ENCODE assay signal across 22 cellular contexts in the genomic region with DNA sequence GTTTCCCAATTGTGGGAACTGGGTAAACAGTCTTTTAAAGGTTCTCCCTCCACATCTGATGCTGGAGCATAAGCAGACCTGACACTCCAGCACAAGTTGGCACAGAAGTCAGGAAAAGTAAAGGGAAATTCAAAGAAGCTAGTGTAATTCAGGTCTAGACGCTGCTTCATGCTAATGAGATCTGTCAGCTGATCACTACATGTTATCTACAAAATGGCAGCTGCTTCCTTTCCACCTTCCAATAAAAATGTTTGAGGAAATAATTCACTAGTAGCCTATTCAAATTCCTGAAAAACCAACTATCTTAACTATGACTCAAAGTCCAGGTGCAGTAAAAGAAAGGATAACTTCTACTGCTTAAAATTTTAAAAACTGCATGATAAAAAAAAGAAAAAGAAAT. TPM values are rescaled to one million over a fixed set of nuclear protein-coding genes. Genes with fewer than 3 reads are reported as not detected.
"Had no signal": no experiment of that assay in that cellular context is flagged by ENCODE, and none has a peak within 500 bp of the region (broad histone marks: within the 10 kb centered on the region; RNA-seq: fewer than 3 reads in every experiment).

No MANE protein-coding gene starts in this region.

- DNase-seq: activated CD4-positive, alpha-beta T cell treated with anti-CD3 and anti-CD28 coated beads for 4 hours; activated CD8-positive, alpha-beta memory T cell treated with anti-CD3 and anti-CD28 coated beads, Interleukin-2, amount 50 U/mL, for 48 hours; activated CD8-positive, alpha-beta T cell treated with anti-CD3 and anti-CD28 coated beads for 36 hours; activated naive CD4-positive, alpha-beta T cell treated with anti-CD3 and anti-CD28 coated beads, Interleukin-2, amount 50 U/mL, for 16 hours; activated naive CD8-positive, alpha-beta T cell treated with anti-CD3 and anti-CD28 coated beads, Interleukin-2, amount 10 ng/mL, durations not matched to agents 7 days and 5 days; activated T-cell treated with anti-CD3 and anti-CD28 coated beads, Interleukin-2, amount 50 U/mL, for 1 hour; adrenal gland; anterior cingulate cortex; KG1; NCI-H1048; NCI-H1930; NCI-H2171; NCI-H2227 treated with DMSO at 0.1 percent for 48 hours; NCI-H446 treated with DMSO at 0.1 percent for 48 hours; Peyer's patch; Right ventricle myocardium superior; SW 1271 had no signal

- H3K36me3 ChIP-seq: adrenal gland, breast epithelium, Peyer's patch, SJCRH30 had no signal

- H3K9me3 ChIP-seq: adrenal gland, breast epithelium, Peyer's patch, SJCRH30 had no signal

- H3K27ac ChIP-seq: adrenal gland, breast epithelium, Peyer's patch, RWPE1, SJCRH30 had no signal

- H3K27me3 ChIP-seq: adrenal gland, Peyer's patch, SJCRH30 had no signal

- H3K4me1 ChIP-seq: adrenal gland, breast epithelium, Peyer's patch, SJCRH30 had no signal

- H3K4me3 ChIP-seq: adrenal gland, breast epithelium, Peyer's patch, SJCRH30 had no signal

RNA-seq across cellular contexts. Expression of a gene that starts 29.3 kb away (rescaled TPM):
- total RNA-seq: activated CD8-positive, alpha-beta T cell treated with anti-CD3 and anti-CD28 coated beads for 36 hours; activated naive CD8-positive, alpha-beta T cell treated with anti-CD3 and anti-CD28 coated beads, Interleukin-2, amount 10 ng/mL, durations not matched to agents 7 days and 5 days; adrenal gland; breast epithelium; LHCN-M2; Peyer's patch; Right ventricle myocardium superior; SJCRH30; T-helper 1 cell treated with Interleukin-12 subunit alpha and Interleukin-12 subunit beta and Interleukin-4 antibody, amounts not matched to agents 30 ng/mL and 1 ng/mL, for 36 hours had no signal
- polyA plus RNA-seq: adrenal gland had no signal
